9 cellular contexts compared by ENCODE assay signal in the genomic region with DNA sequence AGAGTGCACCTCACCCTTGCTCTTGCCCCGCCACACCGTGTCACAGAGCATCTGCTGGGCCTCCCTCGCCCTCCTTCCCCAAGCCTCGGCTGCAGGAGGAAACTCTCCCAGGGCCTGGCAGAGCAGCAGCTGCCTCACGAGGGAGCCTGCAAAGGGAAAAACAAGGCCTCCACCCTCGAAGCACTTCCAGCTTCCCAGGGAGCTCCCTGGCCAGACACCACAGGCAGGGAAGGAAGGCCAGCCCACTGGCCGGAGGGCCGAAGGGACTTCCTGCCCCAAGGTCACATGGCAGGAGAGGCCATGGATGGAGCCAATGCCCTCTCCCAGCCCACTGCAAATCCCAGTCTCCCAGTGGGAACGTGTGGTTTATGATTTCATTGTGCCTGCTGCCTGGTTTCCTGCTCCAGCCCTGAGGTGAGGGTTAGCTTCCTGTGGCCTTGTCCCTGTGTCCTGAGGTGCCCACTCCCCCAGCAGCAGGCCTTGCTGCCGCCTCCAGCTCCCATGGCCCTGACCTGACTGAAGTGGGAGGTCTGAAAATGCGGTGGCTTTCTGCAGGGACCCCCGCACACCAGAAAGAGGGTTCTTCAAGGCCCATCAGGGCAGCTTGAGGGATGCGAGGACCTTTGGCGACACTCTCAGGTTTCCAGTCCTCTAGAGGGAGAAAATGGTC.
DNase-seq lines count a peak whose midpoint lies in the region; ATAC-seq and TF ChIP-seq lines count a peak whose summit lies in the region.
"Had no signal": no experiment of that assay in that cellular context is flagged by ENCODE, and none has a peak within 500 bp of the region (broad histone marks: within the 10 kb centered on the region; RNA-seq: fewer than 3 reads in every experiment).

No MANE protein-coding gene starts in this region.

- H3K36me3 ChIP-seq in ACC112 (ENCODE audit: insufficient read depth, low read length) (no peaks in the 10 kb centered on the region), Karpas-422 (ENCODE audit: insufficient read depth, low read length) (no peaks in the 10 kb centered on the region)

- peak overlapping the region; percentile 19 for H3K27ac Mint-ChIP-seq in neural crest cell (ENCODE audit: unreplicated experiment)
- H3K27ac Mint-ChIP-seq in CD4-positive, alpha-beta T cell, result no peak overlapping the region
- no peak overlapping the region for H3K27ac Mint-ChIP-seq in WTC11

- POLR2A ChIA-PET in CD4-positive, alpha-beta T cell (lab: Charles Lee), result no interaction called here
- POLR2A ChIA-PET in WTC11 (lab: Charles Lee), result no interaction called here

- peak overlapping the region; percentile 93 for H3K4me2 ChIP-seq in Karpas-422 (ENCODE audit: low read depth, low read length, poor library complexity, severe bottlenecking)

- peak overlapping the region; percentile 17; the same call in 1 of the 2 replicates for H3K4me3 ChIP-seq in ACC112 (ENCODE audit: low read depth, low read length)
- peak overlapping the region; percentile 90 for H3K4me3 ChIP-seq in Karpas-422 (ENCODE audit: low read length)

- H3K27me3 ChIP-seq in ACC112 (ENCODE audit: insufficient read depth, low read length) (no peaks in the 10 kb centered on the region), Karpas-422 (ENCODE audit: low read length) (no peaks in the 10 kb centered on the region)
- no peaks in the 10 kb centered on the region for H3K27me3 ChIP-seq in CD4-positive, alpha-beta T cell (ENCODE audit: control insufficient read depth, insufficient read depth, low read length)

- peak overlapping the region; percentile 93 for H3K27ac ChIP-seq in ACC112 (ENCODE audit: low read depth, low read length)
- peak overlapping the region; percentile 96 for H3K27ac ChIP-seq in Karpas-422 (ENCODE audit: low read length)
- H3K27ac ChIP-seq in CD4-positive, alpha-beta T cell (ENCODE audit: low read depth, low read length), result no peak overlapping the region

- ATAC-seq in esophagus mucosa (peak; percentile 3), WTC11 (no peak)
- no peak for ATAC-seq in CD4-positive, alpha-beta T cell (ENCODE audit: poor library complexity)

- H3K79me2 ChIP-seq in ACC112 (ENCODE audit: control insufficient read depth, insufficient read depth, low read length, unreplicated experiment), result peaks cover 73% of the 10 kb centered on the region
- H3K79me2 ChIP-seq in Karpas-422 (ENCODE audit: low read length), result peaks cover 80% of the 10 kb centered on the region

- peaks cover 43% of the 10 kb centered on the region for H3K4me1 Mint-ChIP-seq in neural crest cell
- H3K4me1 Mint-ChIP-seq in CD4-positive, alpha-beta T cell (ENCODE audit: low read depth), result peaks cover 49% of the 10 kb centered on the region
- H3K4me1 Mint-ChIP-seq in WTC11, result peaks cover 15% of the 10 kb centered on the region

- H3K4me1 ChIP-seq in ACC112 (ENCODE audit: control insufficient read depth, insufficient read depth, low read length, unreplicated experiment) (peaks cover 50% of the 10 kb centered on the region), Karpas-422 (ENCODE audit: low read length) (peaks cover 89% of the 10 kb centered on the region)

- intact Hi-C loops in CD4-positive, alpha-beta T cell (cut with DNase I, micrococcal nuclease), result loop anchor here in 1 of 2 experiments (10.0 kb wide), 1 partner anchor 78 kb away; no protein-coding TSS in a partner anchor

- peak overlapping the region; percentile 95 for H3K9ac ChIP-seq in Karpas-422 (ENCODE audit: low read length)

- H3K36me3 Mint-ChIP-seq in neural crest cell (ENCODE audit: low read depth) (no peaks in the 10 kb centered on the region), WTC11 (no peaks in the 10 kb centered on the region)
- no peaks in the 10 kb centered on the region for H3K36me3 Mint-ChIP-seq in CD4-positive, alpha-beta T cell (ENCODE audit: low read depth)

- H2AFZ ChIP-seq in ACC112 (ENCODE audit: low read length, unreplicated experiment) (no peak overlapping the region), Karpas-422 (ENCODE audit: low read length) (no peak overlapping the region)

- peak overlapping the region; percentile 85 for H3K4me3 Mint-ChIP-seq in neural crest cell
- no peak overlapping the region for H3K4me3 Mint-ChIP-seq in CD4-positive, alpha-beta T cell
- H3K4me3 Mint-ChIP-seq in WTC11, result no peak overlapping the region

- H3K9me3 Mint-ChIP-seq in neural crest cell (no peaks in the 10 kb centered on the region), WTC11 (no peaks in the 10 kb centered on the region)
- H3K9me3 Mint-ChIP-seq in CD4-positive, alpha-beta T cell, result no peaks in the 10 kb centered on the region

- no peaks in the 10 kb centered on the region for H4K20me1 ChIP-seq in Karpas-422 (ENCODE audit: insufficient read depth, low read depth, low read length)

- CTCF ChIA-PET in CD4-positive, alpha-beta T cell (lab: Charles Lee), result no interaction called here
- CTCF ChIA-PET in WTC11 (lab: Charles Lee), result no interaction called here

- no peaks in the 10 kb centered on the region for H3K9me3 ChIP-seq in Karpas-422 (ENCODE audit: low read length)
- no peaks in the 10 kb centered on the region for H3K9me3 ChIP-seq in CD4-positive, alpha-beta T cell (ENCODE audit: control insufficient read depth, low read length)

- no peaks in the 10 kb centered on the region for H3K9me2 ChIP-seq in Karpas-422 (replicated peaks; ENCODE audit: insufficient read depth, low read length)

- DNase-seq in Karpas-422, result peak; percentile 71
- no peak for DNase-seq in neural crest cell (ENCODE audit: low read depth, low spot score)
- no peak for DNase-seq in NCI-H1105 (lab: John Stamatoyannopoulos, UW)
- no peak for DNase-seq in CD4-positive, alpha-beta T cell
- DNase-seq in WTC11 (ENCODE audit: low spot score), result no peak
- no peak for DNase-seq in HT-29 (ENCODE audit: low spot score)
- DNase-seq: DND-41 had no signal

- H3K27me3 Mint-ChIP-seq in neural crest cell (ENCODE audit: low read depth) (peaks cover 5% of the 10 kb centered on the region), WTC11 (ENCODE audit: low read depth) (peaks cover 27% of the 10 kb centered on the region)
- H3K27me3 Mint-ChIP-seq in CD4-positive, alpha-beta T cell, result no peaks in the 10 kb centered on the region

- TF ChIP-seq CTCF in neural crest cell (conservative IDR thresholded peaks at IDR 0.05) (no peak), WTC11 (IDR thresholded peaks at IDR 0.05) (no peak)
- TF ChIP-seq CTCF in CD4-positive, alpha-beta T cell (IDR thresholded peaks at IDR 0.05), result no peak

TF ChIP-seq in WTC11, 78 proteins besides CTCF, POLR2A, EP300 and RAD21 (continues in another document):
- no peak for TF ChIP-seq SMAD3 (CRISPR knock-in tag; IDR thresholded peaks at IDR 0.05; ENCODE audit: borderline replicate concordance)
- no peak for TF ChIP-seq ZNF121 (CRISPR knock-in tag; IDR thresholded peaks at IDR 0.05)
- no peak for TF ChIP-seq ZNF263 (CRISPR knock-in tag; IDR thresholded peaks at IDR 0.05; ENCODE audit: low read depth)
- TF ChIP-seq GABPB1 (CRISPR knock-in tag; IDR thresholded peaks at IDR 0.05), result no peak
- no peak for TF ChIP-seq CREB1 (CRISPR knock-in tag; IDR thresholded peaks at IDR 0.05)
- no peak for TF ChIP-seq ZBTB21 (CRISPR knock-in tag; IDR thresholded peaks at IDR 0.05; ENCODE audit: borderline replicate concordance)
- no peak for TF ChIP-seq NR1H2 (CRISPR knock-in tag; IDR thresholded peaks at IDR 0.05)
- TF ChIP-seq, protein P1, sequence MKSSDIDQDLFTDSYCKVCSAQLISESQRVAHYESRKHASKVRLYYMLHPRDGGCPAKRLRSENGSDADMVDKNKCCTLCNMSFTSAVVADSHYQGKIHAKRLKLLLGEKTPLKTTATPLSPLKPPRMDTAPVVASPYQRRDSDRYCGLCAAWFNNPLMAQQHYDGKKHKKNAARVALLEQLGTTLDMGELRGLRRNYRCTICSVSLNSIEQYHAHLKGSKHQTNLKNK (CRISPR knock-in tag; IDR thresholded peaks at IDR 0.05), result no peak
- TF ChIP-seq ATF3 (CRISPR knock-in tag; conservative IDR thresholded peaks at IDR 0.05), result no peak
- TF ChIP-seq SMAD4 (CRISPR knock-in tag; IDR thresholded peaks at IDR 0.05), result no peak
- TF ChIP-seq ZNF512 (CRISPR knock-in tag; IDR thresholded peaks at IDR 0.05; ENCODE audit: borderline replicate concordance), result no peak
- TF ChIP-seq, protein P2, sequence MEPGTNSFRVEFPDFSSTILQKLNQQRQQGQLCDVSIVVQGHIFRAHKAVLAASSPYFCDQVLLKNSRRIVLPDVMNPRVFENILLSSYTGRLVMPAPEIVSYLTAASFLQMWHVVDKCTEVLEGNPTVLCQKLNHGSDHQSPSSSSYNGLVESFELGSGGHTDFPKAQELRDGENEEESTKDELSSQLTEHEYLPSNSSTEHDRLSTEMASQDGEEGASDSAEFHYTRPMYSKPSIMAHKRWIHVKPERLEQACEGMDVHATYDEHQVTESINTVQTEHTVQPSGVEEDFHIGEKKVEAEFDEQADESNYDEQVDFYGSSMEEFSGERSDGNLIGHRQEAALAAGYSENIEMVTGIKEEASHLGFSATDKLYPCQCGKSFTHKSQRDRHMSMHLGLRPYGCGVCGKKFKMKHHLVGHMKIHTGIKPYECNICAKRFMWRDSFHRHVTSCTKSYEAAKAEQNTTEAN (CRISPR knock-in tag; IDR thresholded peaks at IDR 0.05), result no peak
- no peak for TF ChIP-seq ZNF317 (CRISPR knock-in tag; IDR thresholded peaks at IDR 0.05; ENCODE audit: borderline replicate concordance, low read depth)
